Comparison of ENCODE assay signal across 8 cellular contexts in genomic region chr1:30379684-30380624, GRCh38.
DNase-seq lines count a peak whose midpoint lies in the region; ATAC-seq and TF ChIP-seq lines count a peak whose summit lies in the region.

No MANE protein-coding gene starts in this region.

- peak; percentile 70 for DNase-seq in 8988T
- DNase-seq in NCI-H1694 (lab: John Stamatoyannopoulos, UW) = peak; percentile 84
- peak in 1 of 3 donors; percentile 34 for DNase-seq in T-helper 17 cell
- peak; percentile 78 for DNase-seq in MCF 10A (ENCODE audit: unreplicated experiment)
- DNase-seq in iPS DF 4.7 (ENCODE audit: extremely low read depth, low spot score) = peak; percentile 56
- DNase-seq in skeletal muscle cell (ENCODE audit: low read depth) = peak; percentile 17

- POLR2A ChIA-PET in MCF 10A (lab: Yijun Ruan, JAX) = interaction anchor here (1.0 to 2.0 kb wide), 2 partner anchors 1141 to 1143 kb away, joined by 3 to 4 read pairs; partner anchors contain the start of gene PTPRU

- TF ChIP-seq CTCF in GM12801 (IDR thresholded peaks at IDR 0.05; ENCODE audit: extremely low read depth, insufficient read length) (peak; percentile 70), MCF 10A (IDR thresholded peaks at IDR 0.05; ENCODE audit: unreplicated experiment) (peak; percentile 69)

- H3K4me1 Mint-ChIP-seq in T-helper 17 cell (peaks cover 7% of the 10 kb centered on the region), MCF 10A (ENCODE audit: insufficient read depth, unreplicated experiment) (peaks cover 12% of the 10 kb centered on the region)

- ATAC-seq in T-helper 17 cell (peak; percentile 59), GM21786 (IDR thresholded peaks at IDR 0.05; ENCODE audit: unreplicated experiment) (no peak)

- peaks cover 65% of the 10 kb centered on the region for H3K27me3 Mint-ChIP-seq in T-helper 17 cell
- peaks cover 46% of the 10 kb centered on the region for H3K27me3 Mint-ChIP-seq in MCF 10A (ENCODE audit: insufficient read depth, unreplicated experiment)

- no peaks in the 10 kb centered on the region for H3K9me3 Mint-ChIP-seq in MCF 10A (ENCODE audit: unreplicated experiment)

- no TSS peak for BruUV-seq in MCF 10A (replicated peaks; lab: Mats Ljungman, UMichigan)

- no peaks in the 10 kb centered on the region for H3K9me3 ChIP-seq in T-helper 17 cell (ENCODE audit: control insufficient read depth, low read length, poor library complexity, severe bottlenecking)

- H3K4me3 Mint-ChIP-seq in T-helper 17 cell (no peak overlapping the region), MCF 10A (ENCODE audit: unreplicated experiment) (no peak overlapping the region)

- intact Hi-C loops in MCF 10A (cut with micrococcal nuclease) = loop anchor here (1.0 to 2.0 kb wide), 4 partner anchors 329 to 867 kb away; no protein-coding TSS in a partner anchor

- no peak overlapping the region for H3K4me3 ChIP-seq in skeletal muscle cell (ENCODE audit: low read depth, low read length)

- CTCF ChIA-PET in MCF 10A (lab: Yijun Ruan, JAX) = interaction anchor here (0.6 to 2.5 kb wide), 55 partner anchors 9 to 1126 kb away, joined by 3 to 20 read pairs (median 3); no protein-coding TSS in a partner anchor

- H3K36me3 Mint-ChIP-seq in T-helper 17 cell (ENCODE audit: low read depth) (peaks cover 3% of the 10 kb centered on the region), MCF 10A (ENCODE audit: insufficient read depth, unreplicated experiment) (no peaks in the 10 kb centered on the region)

- H3K27ac Mint-ChIP-seq in T-helper 17 cell (no peak overlapping the region), MCF 10A (ENCODE audit: low read depth, unreplicated experiment) (no peak overlapping the region)
